In genomic region chr9:18215626-18216025, GRCh38 we compare ENCODE assay signal across 8 cellular contexts.
"Had no signal": no experiment of that assay in that cellular context is flagged by ENCODE, and none has a peak within 500 bp of the region (broad histone marks: within the 10 kb centered on the region; RNA-seq: fewer than 3 reads in every experiment).

No MANE protein-coding gene starts in this region.

- H3K27ac ChIP-seq: HL-60 had no signal

- H3K4me3 ChIP-seq: GM23338 had no signal

- FAIRE-seq: H1, H54, HepG2 had no signal

- DNase-seq: H9, HCEC 1CT, KBM-7 had no signal
